Comparison of ENCODE assay signal across 8 cellular contexts in the genomic region with DNA sequence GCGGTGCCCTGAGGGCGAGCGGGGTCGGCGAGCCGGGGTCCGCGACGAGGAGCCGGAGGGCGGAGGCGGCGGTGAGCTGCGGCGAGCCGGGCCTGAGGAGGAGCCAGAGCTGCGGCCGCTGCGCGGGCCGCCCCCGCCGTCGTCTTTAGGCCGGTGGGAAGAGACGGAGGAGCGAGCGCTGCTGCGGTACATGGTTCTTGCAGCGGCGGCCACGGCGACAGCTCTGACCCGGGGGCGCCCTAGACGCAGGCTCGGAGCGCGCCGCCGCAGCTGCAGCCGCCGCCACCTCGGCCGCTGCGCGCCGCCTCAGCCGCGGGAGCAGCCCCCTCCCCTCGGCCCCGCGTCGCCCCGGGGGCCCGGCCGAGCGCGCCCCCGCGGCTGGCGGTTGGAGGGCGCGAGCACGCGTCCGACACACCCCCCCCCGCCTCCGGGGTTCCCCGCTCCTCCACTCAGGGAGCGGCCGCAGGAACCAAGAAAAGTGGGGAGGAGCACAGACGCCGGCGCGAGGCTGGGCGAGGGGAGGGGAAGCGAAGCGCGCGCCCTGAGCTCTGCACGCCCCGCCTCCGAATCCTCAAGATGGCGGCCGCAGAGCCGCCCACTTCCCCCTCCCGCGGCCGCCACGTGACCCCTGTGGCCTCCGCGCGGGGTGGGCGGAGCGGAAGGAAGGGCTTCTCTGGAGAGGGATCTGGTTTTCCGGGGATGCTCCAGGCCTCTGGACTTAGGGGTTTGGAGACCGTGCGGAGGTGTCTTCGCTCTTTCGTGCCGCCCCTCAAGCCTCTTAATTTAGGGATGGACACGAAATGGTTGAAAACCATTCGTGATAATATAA. TPM values are rescaled to one million over a fixed set of nuclear protein-coding genes. Genes with fewer than 3 reads are reported as not detected.
DNase-seq lines count a peak whose midpoint lies in the region; ATAC-seq and TF ChIP-seq lines count a peak whose summit lies in the region.

A gene with protein sequence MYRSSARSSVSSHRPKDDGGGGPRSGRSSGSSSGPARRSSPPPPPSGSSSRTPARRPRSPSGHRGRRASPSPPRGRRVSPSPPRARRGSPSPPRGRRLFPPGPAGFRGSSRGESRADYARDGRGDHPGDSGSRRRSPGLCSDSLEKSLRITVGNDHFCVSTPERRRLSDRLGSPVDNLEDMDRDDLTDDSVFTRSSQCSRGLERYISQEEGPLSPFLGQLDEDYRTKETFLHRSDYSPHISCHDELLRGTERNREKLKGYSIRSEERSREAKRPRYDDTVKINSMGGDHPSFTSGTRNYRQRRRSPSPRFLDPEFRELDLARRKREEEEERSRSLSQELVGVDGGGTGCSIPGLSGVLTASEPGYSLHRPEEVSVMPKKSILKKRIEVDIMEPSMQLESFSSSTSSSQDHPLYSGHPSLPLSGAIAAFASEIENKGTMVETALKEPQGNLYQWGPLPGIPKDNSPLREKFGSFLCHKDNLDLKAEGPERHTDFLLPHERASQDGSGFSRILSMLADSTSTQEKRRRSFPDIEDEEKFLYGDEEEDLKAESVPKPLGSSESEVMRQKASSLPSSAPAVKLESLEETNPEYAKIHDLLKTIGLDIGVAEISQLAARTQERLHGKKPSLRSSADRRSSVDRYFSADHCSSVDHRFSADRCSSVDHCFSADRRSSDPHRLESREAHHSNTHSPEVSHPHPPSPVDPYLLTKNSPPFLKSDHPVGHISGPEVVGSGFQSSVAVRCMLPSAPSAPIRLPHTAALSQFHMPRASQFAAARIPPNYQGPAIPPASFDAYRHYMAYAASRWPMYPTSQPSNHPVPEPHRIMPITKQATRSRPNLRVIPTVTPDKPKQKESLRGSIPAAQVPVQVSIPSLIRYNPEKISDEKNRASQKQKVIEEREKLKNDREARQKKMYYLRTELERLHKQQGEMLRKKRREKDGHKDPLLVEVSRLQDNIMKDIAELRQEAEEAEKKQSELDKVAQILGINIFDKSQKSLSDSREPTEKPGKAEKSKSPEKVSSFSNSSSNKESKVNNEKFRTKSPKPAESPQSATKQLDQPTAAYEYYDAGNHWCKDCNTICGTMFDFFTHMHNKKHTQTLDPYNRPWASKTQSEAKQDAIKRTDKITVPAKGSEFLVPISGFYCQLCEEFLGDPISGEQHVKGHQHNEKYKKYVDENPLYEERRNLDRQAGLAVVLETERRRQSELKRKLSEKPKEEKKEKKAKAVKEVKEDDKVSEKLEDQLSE (N-terminal part only) (minus strand): TSS at position 474 of the 829 bp plus-strand sequence. CDS start 282 bp downstream, at position 192.

- peaks cover 16% of the 10 kb centered on the region for H3K36me3 Mint-ChIP-seq in nephron (ENCODE audit: low read depth)

- in situ Hi-C loops in HAP-1 (cut with MboI; ENCODE audit: low sequenced_read_pairs): no loop called here

- peaks cover 8% of the 10 kb centered on the region; the same call in 1 of the 2 replicates for H3K79me2 ChIP-seq in MM.1S (ENCODE audit: low read length)

- H3K9me3 ChIP-seq in HAP-1 (no peaks in the 10 kb centered on the region), MM.1S (replicated peaks; ENCODE audit: insufficient read depth, low read length) (no peaks in the 10 kb centered on the region)

- H3K4me2 ChIP-seq in MM.1S (ENCODE audit: low read depth, low read length): peak within 1 kb of the TSS; percentile 88

- H3K4me1 ChIP-seq in HAP-1: peaks cover 8% of the 10 kb centered on the region
- peaks cover 9% of the 10 kb centered on the region for H3K4me1 ChIP-seq in MM.1S (ENCODE audit: low read length)

- no peaks in the 10 kb centered on the region for H3K9me3 Mint-ChIP-seq in nephron

- peak; percentile 96 for ATAC-seq in stimulated activated naive CD8-positive, alpha-beta T cell treated with anti-CD3 and anti-CD28 coated beads, Interleukin-15, Interleukin-2, amounts not matched to agents 100 U/mL and 50 U/mL, for 24 hours

- H3K9ac ChIP-seq in MM.1S (ENCODE audit: low read length): peak within 1 kb of the TSS; percentile 62

- H3K4me1 Mint-ChIP-seq in nephron: peaks cover 31% of the 10 kb centered on the region

- no peaks in the 10 kb centered on the region for H3F3A ChIP-seq in MM.1S (ENCODE audit: insufficient read depth, low read length)

- peak within 1 kb of the TSS; percentile 94 to 97 (median 95) for H3K27ac Mint-ChIP-seq in nephron

- H3K27me3 ChIP-seq in HAP-1 (ENCODE audit: low read depth): no peaks in the 10 kb centered on the region
- no peaks in the 10 kb centered on the region for H3K27me3 ChIP-seq in MM.1S (replicated peaks; ENCODE audit: insufficient read depth, low read length)

- no peaks in the 10 kb centered on the region for H3K27me3 Mint-ChIP-seq in nephron (ENCODE audit: low read depth)

- H3K4me3 Mint-ChIP-seq in nephron: peak within 1 kb of the TSS; percentile 88 to 98 (median 96)

- H4K20me1 ChIP-seq in MM.1S (ENCODE audit: insufficient read depth, low read length): no peaks in the 10 kb centered on the region

- H3K9me2 ChIP-seq in MM.1S (replicated peaks; ENCODE audit: insufficient read depth, low read length): no peaks in the 10 kb centered on the region

- no peak for TF ChIP-seq CTCF in MM.1S (IDR thresholded peaks at IDR 0.05; ENCODE audit: low read length)
- no peak for TF ChIP-seq CTCF in fibroblast of the aortic adventitia (IDR thresholded peaks at IDR 0.05; ENCODE audit: insufficient read depth, low read length)
- no peak for TF ChIP-seq CTCF in nephron (IDR thresholded peaks at IDR 0.05; ENCODE audit: unreplicated experiment in 3 of 3)

- DNase-seq in ELR (ENCODE audit: low read depth): peak; percentile 98
- DNase-seq in HAP-1 (ENCODE audit: low spot score in 2 of 2): peak; percentile 96 to 97
- peak; percentile 96 for DNase-seq in MM.1S
- peak; percentile 92 for DNase-seq in SHP77 treated with DMSO at 0.1 percent for 48 hours (lab: John Stamatoyannopoulos, UW)
- DNase-seq in activated effector memory CD4-positive, alpha-beta T cell treated with Interleukin-2 at 50 U/mL for 16 hours: peak; percentile 93
- peak; percentile 93 for DNase-seq in fibroblast of the aortic adventitia (ENCODE audit: low read depth)
- peak; percentile 95 for DNase-seq in stimulated activated naive CD8-positive, alpha-beta T cell treated with anti-CD3 and anti-CD28 coated beads, Interleukin-15, Interleukin-2, amounts not matched to agents 100 U/mL and 50 U/mL, for 24 hours

- peak within 1 kb of the TSS; percentile 82 for H2AFZ ChIP-seq in MM.1S (ENCODE audit: low read length)

- peaks cover 11% of the 10 kb centered on the region for H3K36me3 ChIP-seq in HAP-1 (replicated peaks)
- no peaks in the 10 kb centered on the region for H3K36me3 ChIP-seq in MM.1S (replicated peaks; ENCODE audit: insufficient read depth, low read length)

- H3K27ac ChIP-seq in MM.1S (ENCODE audit: low read length): peak within 1 kb of the TSS; percentile 34; the same call in 1 of the 2 replicates

- H3K4me3 ChIP-seq in HAP-1: peak within 1 kb of the TSS; percentile 65
- peak within 1 kb of the TSS; percentile 67 for H3K4me3 ChIP-seq in MM.1S (ENCODE audit: low read length)
- peak within 1 kb of the TSS; percentile 64 for H3K4me3 ChIP-seq in fibroblast of the aortic adventitia (ENCODE audit: low read depth, low read length)

RNA-seq across cellular contexts. Expression of the gene that starts here (rescaled TPM):
- 14.2 and 19.6 TPM in 2 replicates for total RNA-seq in fibroblast of the aortic adventitia (ENCODE audit: low replicate concordance)

Comparison
In these comparisons a context has a peak if more than half of its experiments do, and no peak if none do; other contexts are left out.
1. Peak in every context shown above with its lines: DNase-seq, ATAC-seq, H3K4me3 ChIP-seq and H3K27ac ChIP-seq.